Comparison of ENCODE assay signal across 15 cellular contexts in the genomic region with DNA sequence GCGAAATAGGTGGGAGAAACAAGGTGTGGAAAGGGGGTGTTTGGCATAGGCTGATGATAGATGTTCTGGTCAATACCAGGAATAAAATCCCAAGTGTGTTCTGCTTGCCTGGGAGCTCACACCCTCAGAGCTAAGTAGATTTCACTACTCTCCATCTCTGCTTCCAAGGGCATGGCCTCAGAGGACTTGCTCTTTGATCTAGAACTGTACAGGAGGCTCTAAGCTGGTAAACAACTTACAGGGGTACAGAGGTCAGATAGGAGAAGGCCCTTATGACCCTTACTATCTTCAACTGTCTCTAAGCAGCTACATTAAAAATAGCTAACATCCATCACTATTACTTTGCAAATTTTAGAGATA.
DNase-seq lines count a peak whose midpoint lies in the region; ATAC-seq and TF ChIP-seq lines count a peak whose summit lies in the region.
"Had no signal": no experiment of that assay in that cellular context is flagged by ENCODE, and none has a peak within 500 bp of the region (broad histone marks: within the 10 kb centered on the region; RNA-seq: fewer than 3 reads in every experiment).

No MANE protein-coding gene starts in this region.

- H3K9me3 ChIP-seq in CD4-positive, CD25-positive, alpha-beta regulatory T cell (ENCODE audit: control insufficient read depth in 2 of 2, low read length in 2 of 2): no peaks in the 10 kb centered on the region
- no peaks in the 10 kb centered on the region for H3K9me3 ChIP-seq in OCI-LY3 (ENCODE audit: insufficient read depth, low read length)
- H3K9me3 ChIP-seq in right lobe of liver: no peaks in the 10 kb centered on the region
- H3K9me3 ChIP-seq: Caco-2 had no signal

- peak overlapping the region; percentile 31 for H3K27ac Mint-ChIP-seq in T-helper 2 cell treated with Interferon-gamma antibody and Interleukin-4, amounts not matched to agents 5 μg/mL and 100 μg/mL, for 36 hours
- H3K27ac Mint-ChIP-seq in CD4-positive, CD25-positive, alpha-beta regulatory T cell: peak overlapping the region in 2 of 3 donors; percentile 37 to 94
- H3K27ac Mint-ChIP-seq: GM23338, nephron progenitor cell had no signal

- H3K79me2 ChIP-seq in OCI-LY3 (ENCODE audit: low read length): peaks cover 100% of the 10 kb centered on the region

- peaks cover 56% of the 10 kb centered on the region for H3K4me1 Mint-ChIP-seq in T-helper 2 cell treated with Interferon-gamma antibody and Interleukin-4, amounts not matched to agents 5 μg/mL and 100 μg/mL, for 36 hours (ENCODE audit: low read depth)
- peaks cover 21 to 81% (median 49%) of the 10 kb centered on the region in 4 donors for H3K4me1 Mint-ChIP-seq in CD4-positive, CD25-positive, alpha-beta regulatory T cell

- no peaks in the 10 kb centered on the region for H3K27me3 ChIP-seq in CD4-positive, CD25-positive, alpha-beta regulatory T cell (ENCODE audit: control insufficient read depth, insufficient read depth, low read length)
- H3K27me3 ChIP-seq in OCI-LY3 (ENCODE audit: low read depth, low read length): no peaks in the 10 kb centered on the region
- H3K27me3 ChIP-seq in right lobe of liver: no peaks in the 10 kb centered on the region

- intact Hi-C loops in right lobe of liver (cut with DNase I): no loop called here

- peak overlapping the region; percentile 98 for H3K4me3 ChIP-seq in CD4-positive, CD25-positive, alpha-beta regulatory T cell (ENCODE audit: low read depth, low read length)
- H3K4me3 ChIP-seq in OCI-LY3 (ENCODE audit: low read length): peak overlapping the region; percentile 92
- no peak overlapping the region for H3K4me3 ChIP-seq in right lobe of liver
- H3K4me3 ChIP-seq: GM23338 had no signal

- H3K4me2 ChIP-seq in OCI-LY3 (ENCODE audit: low read length): peak overlapping the region; percentile 97
- H3K4me2 ChIP-seq: GM23338 had no signal

- TF ChIP-seq POLR2A in right lobe of liver (IDR thresholded peaks at IDR 0.05): no peak

- no peak overlapping the region for H2AFZ ChIP-seq in OCI-LY3 (ENCODE audit: low read depth, low read length)
- H2AFZ ChIP-seq: GM23338 had no signal

- H3K9me3 Mint-ChIP-seq in T-helper 2 cell treated with Interferon-gamma antibody and Interleukin-4, amounts not matched to agents 5 μg/mL and 100 μg/mL, for 36 hours: no peaks in the 10 kb centered on the region
- no peaks in the 10 kb centered on the region for H3K9me3 Mint-ChIP-seq in CD4-positive, CD25-positive, alpha-beta regulatory T cell
- H3K9me3 Mint-ChIP-seq: nephron progenitor cell had no signal

- peak overlapping the region; percentile 97 for H3K27ac ChIP-seq in CD4-positive, CD25-positive, alpha-beta regulatory T cell (ENCODE audit: insufficient read depth, low read length, poor library complexity, severe bottlenecking)
- H3K27ac ChIP-seq in OCI-LY3 (ENCODE audit: low read length) (peak overlapping the region; percentile 99), right lobe of liver (no peak overlapping the region)

- no peaks in the 10 kb centered on the region for H3K27me3 Mint-ChIP-seq in T-helper 2 cell treated with Interferon-gamma antibody and Interleukin-4, amounts not matched to agents 5 μg/mL and 100 μg/mL, for 36 hours (ENCODE audit: low read depth)
- no peaks in the 10 kb centered on the region for H3K27me3 Mint-ChIP-seq in CD4-positive, CD25-positive, alpha-beta regulatory T cell

- no peak for ATAC-seq in CD4-positive, CD25-positive, alpha-beta regulatory T cell (ENCODE audit: low read depth in 2 of 2)
- peak in 3 of 4 donors; percentile 25 to 56 (median 43) for ATAC-seq in right lobe of liver
- no peak for ATAC-seq in GM19395 (IDR thresholded peaks at IDR 0.05; ENCODE audit: unreplicated experiment)
- ATAC-seq: esophagus mucosa, GM23338, left colon had no signal

- WGBS in right lobe of liver (ENCODE audit: insufficient coverage, low coverage, low lambda C conversion rate, missing lambda C conversion rate): 69% methylated on average over 1 of the region's 1 CpG

- H3K9ac ChIP-seq in OCI-LY3 (ENCODE audit: low read length): peak overlapping the region; percentile 97

- DNase-seq in T-helper 2 cell treated with Interferon-gamma antibody and Interleukin-4, amounts not matched to agents 5 μg/mL and 100 μg/mL, for 36 hours (ENCODE audit: low spot score): no peak
- DNase-seq in T-helper 2 cell: no peak
- no peak for DNase-seq in CD4-positive, CD25-positive, alpha-beta regulatory T cell
- DNase-seq in right lobe of liver: no peak
- DNase-seq in DMS114 treated with DMSO at 0.1 percent for 48 hours (lab: John Stamatoyannopoulos, UW; ENCODE audit: unreplicated experiment): no peak
- DNase-seq in NCI-H446 (lab: John Stamatoyannopoulos, UW): no peak
- DNase-seq: Caco-2; left colon; NCI-H1092; nephron progenitor cell; stimulated activated CD4-positive, alpha-beta T cell treated with anti-CD3 and anti-CD28 coated beads, Interleukin-4, amount 100 ng/mL, for 1 hour had no signal

- peaks cover 26% of the 10 kb centered on the region for H3K36me3 ChIP-seq in CD4-positive, CD25-positive, alpha-beta regulatory T cell (ENCODE audit: control insufficient read depth, insufficient read depth, low read length)
- H3K36me3 ChIP-seq in OCI-LY3 (replicated peaks; ENCODE audit: low read depth, low read length) (peaks cover 83% of the 10 kb centered on the region), right lobe of liver (no peaks in the 10 kb centered on the region)

- peaks cover 83% of the 10 kb centered on the region for H4K20me1 ChIP-seq in OCI-LY3 (ENCODE audit: insufficient read depth, low read length)

- no peak for TF ChIP-seq CTCF in OCI-LY3 (IDR thresholded peaks at IDR 0.05; ENCODE audit: low read depth, low read length)
- no peak for TF ChIP-seq CTCF in right lobe of liver (IDR thresholded peaks at IDR 0.05)

- peak overlapping the region; percentile 98 for H3K4me3 Mint-ChIP-seq in T-helper 2 cell treated with Interferon-gamma antibody and Interleukin-4, amounts not matched to agents 5 μg/mL and 100 μg/mL, for 36 hours
- H3K4me3 Mint-ChIP-seq in CD4-positive, CD25-positive, alpha-beta regulatory T cell: peak overlapping the region in 3 of 4 donors; percentile 71 to 95 (median 84)
- H3K4me3 Mint-ChIP-seq: GM23338, nephron progenitor cell had no signal

- H3K4me1 ChIP-seq in CD4-positive, CD25-positive, alpha-beta regulatory T cell (ENCODE audit: control insufficient read depth, insufficient read depth, low read length, poor library complexity, severe bottlenecking): peaks cover 96% of the 10 kb centered on the region
- H3K4me1 ChIP-seq in OCI-LY3 (ENCODE audit: low read length): peaks cover 69% of the 10 kb centered on the region
- peaks cover 0 to 13% (median 0%) of the 10 kb centered on the region in 4 donors for H3K4me1 ChIP-seq in right lobe of liver

- peaks cover 73% of the 10 kb centered on the region for H3K36me3 Mint-ChIP-seq in T-helper 2 cell treated with Interferon-gamma antibody and Interleukin-4, amounts not matched to agents 5 μg/mL and 100 μg/mL, for 36 hours (ENCODE audit: low read depth)
- peaks cover 9% of the 10 kb centered on the region for H3K36me3 Mint-ChIP-seq in CD4-positive, CD25-positive, alpha-beta regulatory T cell

Comparison
In these comparisons a context has a peak if more than half of its experiments do, and no peak if none do; other contexts are left out.
1. ATAC-seq: peak in right lobe of liver (3 of 4); none in CD4-positive, CD25-positive, alpha-beta regulatory T cell (0 of 2) and GM19395 (single experiment).
2. H3K27ac ChIP-seq: peak in CD4-positive, CD25-positive, alpha-beta regulatory T cell (single experiment) and OCI-LY3 (single experiment); none in right lobe of liver (0 of 3).
3. H3K4me3 ChIP-seq: peak in CD4-positive, CD25-positive, alpha-beta regulatory T cell (single experiment) and OCI-LY3 (single experiment); none in right lobe of liver (0 of 3).